ENCODE assay signal across 10 cellular contexts in the genomic region with DNA sequence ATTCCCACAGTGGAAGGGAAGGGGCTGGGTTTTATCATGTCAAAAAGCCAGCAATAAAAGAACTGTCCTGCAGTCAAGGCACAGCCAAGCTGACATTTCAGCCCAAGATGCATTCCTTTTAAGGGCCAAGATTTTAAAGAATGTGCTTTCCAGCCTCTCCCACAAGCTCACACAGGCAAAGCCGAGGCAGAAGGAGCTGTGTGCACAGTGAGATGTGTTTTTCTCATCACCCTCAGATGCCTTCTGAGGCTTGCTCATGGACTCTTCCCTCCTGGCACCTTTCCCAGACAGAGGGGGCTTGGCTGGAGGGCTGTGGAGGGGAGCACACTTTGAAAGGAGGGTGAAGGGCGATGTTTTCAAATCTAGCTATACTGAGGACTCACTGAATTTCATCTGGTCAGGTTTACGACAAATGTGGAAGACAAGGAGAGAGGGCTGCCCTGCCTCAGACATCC.
A peak's percentile ranks its signal among the peaks of the same experiment; 100 is the strongest.
DNase-seq lines count a peak whose midpoint lies in the region; ATAC-seq and TF ChIP-seq lines count a peak whose summit lies in the region.
"Had no signal": no experiment of that assay in that cellular context is flagged by ENCODE, and none has a peak within 500 bp of the region (broad histone marks: within the 10 kb centered on the region; RNA-seq: fewer than 3 reads in every experiment).

No MANE protein-coding gene starts in this region.

- TF ChIP-seq POLR2A in heart left ventricle (IDR thresholded peaks at IDR 0.05) (no peak), ovary (IDR thresholded peaks at IDR 0.05) (no peak)

- peak overlapping the region; percentile 26; the same call in 1 of the 2 replicates for H2AFZ ChIP-seq in SK-N-SH (ENCODE audit: low read depth)

- TF ChIP-seq CTCF in AG04449 (IDR thresholded peaks at IDR 0.05; ENCODE audit: insufficient read depth, low read length, missing control alignments) (no peak), SK-N-SH (IDR thresholded peaks at IDR 0.05) (no peak), heart left ventricle (IDR thresholded peaks at IDR 0.05) (no peak), ovary (IDR thresholded peaks at IDR 0.05) (no peak)

- ATAC-seq in heart left ventricle (peak; percentile 41 to 84 (median 68)), HG03520 (IDR thresholded peaks at IDR 0.05; ENCODE audit: unreplicated experiment) (no peak)

- intact Hi-C loops in heart left ventricle (cut with DNase I), result no loop called here
- intact Hi-C loops in ovary (cut with DNase I), result no loop called here

- H3K9me3 ChIP-seq in SK-N-SH (no peaks in the 10 kb centered on the region), heart left ventricle (no peaks in the 10 kb centered on the region), ovary (no peaks in the 10 kb centered on the region)
- H3K9me3 ChIP-seq: BLaER1, HAP-1 had no signal

- H3K27ac ChIP-seq in SK-N-SH (ENCODE audit: low read depth in 2 of 2, low read length in 1 of 2), result peak overlapping the region; percentile 69 to 75; a peak in 3 of 4 replicates
- peak overlapping the region in 8 of 12 donors; percentile 26 to 84 (median 52) for H3K27ac ChIP-seq in heart left ventricle
- H3K27ac ChIP-seq in ovary, result no peak overlapping the region
- H3K27ac ChIP-seq: BLaER1 had no signal

- DNase-seq in AG04449 (ENCODE audit: low read depth, low spot score), result peak; percentile 68
- DNase-seq in SK-N-SH, result no peak
- peak in 3 of 5 donors; percentile 39 to 44 (median 40) for DNase-seq in heart left ventricle
- peak; percentile 14 to 45 (median 25) for DNase-seq in ovary
- no peak for DNase-seq in NAMALWA (ENCODE audit: low spot score)
- DNase-seq in HuH-7 (ENCODE audit: low spot score), result no peak
- no peak for DNase-seq in stimulated activated CD8-positive, alpha-beta memory T cell treated with anti-CD3 and anti-CD28 coated beads, Interleukin-4, amount 100 ng/mL, for 48 hours

- H3K9ac ChIP-seq in SK-N-SH, result no peak overlapping the region; the same call in 1 of the 2 replicates
- H3K9ac ChIP-seq: BLaER1 had no signal

- H3K4me3 ChIP-seq in AG04449 (ENCODE audit: low read depth, low read length) (no peak overlapping the region), SK-N-SH (ENCODE audit: low read depth in 2 of 2, low read length in 1 of 2) (peak overlapping the region in 1 of 2 experiments; percentile 34; a peak in 1 of 4 replicates), heart left ventricle (no peak overlapping the region), ovary (no peak overlapping the region)
- H3K4me3 ChIP-seq: BLaER1, HAP-1 had no signal

- H4K20me1 ChIP-seq in SK-N-SH (ENCODE audit: insufficient read depth), result no peaks in the 10 kb centered on the region
- H4K20me1 ChIP-seq: BLaER1 had no signal

- TF ChIP-seq EP300 in SK-N-SH (IDR thresholded peaks at IDR 0.05; ENCODE audit: borderline replicate concordance in 1 of 2, low read depth in 1 of 2, low read length in 1 of 2) (no peak; a peak in 1 of 4 replicates), ovary (IDR thresholded peaks at IDR 0.05) (no peak)

- POLR2A ChIA-PET in AG04449 (lab: Yijun Ruan, JAX) (interaction anchor here (0.7 to 1.4 kb wide), 2 partner anchors 11 to 240 kb away, joined by 4 to 6 read pairs; no protein-coding TSS in a partner anchor), SK-N-SH (lab: Yijun Ruan, JAX) (interaction anchor here (1.0 kb wide), 1 partner anchor 12 kb away, joined by 3 read pairs; no protein-coding TSS in a partner anchor)

- peaks cover 10% of the 10 kb centered on the region for H3F3A ChIP-seq in SK-N-SH (replicated peaks; ENCODE audit: insufficient read depth)

- no peaks in the 10 kb centered on the region for H3K27me3 ChIP-seq in SK-N-SH (ENCODE audit: insufficient read depth)
- H3K27me3 ChIP-seq in heart left ventricle, result no peaks in the 10 kb centered on the region
- no peaks in the 10 kb centered on the region for H3K27me3 ChIP-seq in ovary
- H3K27me3 ChIP-seq: BLaER1 had no signal

- no peak for TF ChIP-seq RAD21 in SK-N-SH (IDR thresholded peaks at IDR 0.05; ENCODE audit: low read length)

- H3K4me1 ChIP-seq in SK-N-SH (ENCODE audit: control insufficient read depth in 1 of 2, insufficient read depth in 2 of 2, low read depth in 1 of 2, low read length in 1 of 2), result peaks cover 4 to 19% of the 10 kb centered on the region in 2 experiments
- H3K4me1 ChIP-seq in heart left ventricle, result peaks cover 0 to 29% (median 4%) of the 10 kb centered on the region in 12 donors
- H3K4me1 ChIP-seq in ovary (ENCODE audit: insufficient read depth), result peaks cover 9% of the 10 kb centered on the region
- H3K4me1 ChIP-seq: BLaER1, HAP-1 had no signal

- H3K9me2 ChIP-seq in SK-N-SH, result no peaks in the 10 kb centered on the region

- H3K36me3 ChIP-seq in SK-N-SH (replicated peaks in 1 of 2; ENCODE audit: control insufficient read depth in 1 of 2, insufficient read depth in 2 of 2, low read length in 1 of 2) (no peaks in the 10 kb centered on the region), heart left ventricle (no peaks in the 10 kb centered on the region), ovary (no peaks in the 10 kb centered on the region)
- H3K36me3 ChIP-seq: BLaER1, HAP-1 had no signal

- 35% methylated on average over 3 of the region's 3 CpGs for WGBS in SK-N-SH (ENCODE audit: low lambda C conversion rate)
- 22 to 46% (median 42%) methylated on average over 3 of the region's 3 CpGs for WGBS in heart left ventricle, 4 donors
- WGBS in ovary, 3 donors, result 4 to 17% (median 15%) methylated on average over 3 of the region's 3 CpGs

- no peaks in the 10 kb centered on the region for H3K79me2 ChIP-seq in SK-N-SH (ENCODE audit: insufficient read depth)

- peak overlapping the region; percentile 77 for H3K4me2 ChIP-seq in SK-N-SH
- H3K4me2 ChIP-seq: BLaER1 had no signal

- CTCF ChIA-PET in AG04449 (lab: Yijun Ruan, JAX) (interaction anchor here (1.3 to 3.3 kb wide), 3 partner anchors 10 to 88 kb away, joined by 3 to 12 read pairs (median 5); no protein-coding TSS in a partner anchor), SK-N-SH (lab: Yijun Ruan, JAX) (interaction anchor here (0.6 to 1.2 kb wide), 2 partner anchors 14 to 34 kb away, joined by 3 to 4 read pairs; no protein-coding TSS in a partner anchor)

TF ChIP-seq in SK-N-SH, 30 proteins besides CTCF, POLR2A, EP300 and RAD21:
- TF ChIP-seq, protein P1, sequence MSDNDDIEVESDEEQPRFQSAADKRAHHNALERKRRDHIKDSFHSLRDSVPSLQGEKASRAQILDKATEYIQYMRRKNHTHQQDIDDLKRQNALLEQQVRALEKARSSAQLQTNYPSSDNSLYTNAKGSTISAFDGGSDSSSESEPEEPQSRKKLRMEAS (IDR thresholded peaks at IDR 0.05; ENCODE audit: low read depth), result no peak
- TF ChIP-seq ELF1 (IDR thresholded peaks at IDR 0.05) (no peak), RXRA (IDR thresholded peaks at IDR 0.05; ENCODE audit: borderline replicate concordance, low read depth) (no peak), NRF1 (IDR thresholded peaks at IDR 0.05; ENCODE audit: low read depth, low read length) (no peak), NFIC (IDR thresholded peaks at IDR 0.05; ENCODE audit: borderline replicate concordance) (peak; percentile 65), SMC3 (IDR thresholded peaks at IDR 0.05; ENCODE audit: low read depth, low read length) (no peak), MEF2A (IDR thresholded peaks at IDR 0.05; ENCODE audit: borderline replicate concordance, low read depth) (no peak), FOXJ3 (CRISPR knock-in tag; IDR thresholded peaks at IDR 0.05) (no peak), FOSL2 (IDR thresholded peaks at IDR 0.05; ENCODE audit: borderline replicate concordance, low read depth) (no peak), POLR2AphosphoS5 (IDR thresholded peaks at IDR 0.05; ENCODE audit: low read depth, low read length) (0 out of 2 replicates have a peak, but pooled peaks have one; percentile 18), TEAD4 (IDR thresholded peaks at IDR 0.05; ENCODE audit: borderline replicate concordance, insufficient read depth) (0 out of 2 replicates have a peak, but pooled peaks have one; percentile 11), GATA2 (CRISPR knock-in tag; IDR thresholded peaks at IDR 0.05) (no peak), GABPA (IDR thresholded peaks at IDR 0.05; ENCODE audit: low read depth) (no peak), SIN3A (IDR thresholded peaks at IDR 0.05; ENCODE audit: borderline replicate concordance, low read depth, low read length) (no peak), FOXM1 (IDR thresholded peaks at IDR 0.05; ENCODE audit: low read depth) (no peak), EZH2phosphoT487 (IDR thresholded peaks at IDR 0.05; ENCODE audit: borderline replicate concordance, low read depth) (no peak)
- TF ChIP-seq, protein P2, sequence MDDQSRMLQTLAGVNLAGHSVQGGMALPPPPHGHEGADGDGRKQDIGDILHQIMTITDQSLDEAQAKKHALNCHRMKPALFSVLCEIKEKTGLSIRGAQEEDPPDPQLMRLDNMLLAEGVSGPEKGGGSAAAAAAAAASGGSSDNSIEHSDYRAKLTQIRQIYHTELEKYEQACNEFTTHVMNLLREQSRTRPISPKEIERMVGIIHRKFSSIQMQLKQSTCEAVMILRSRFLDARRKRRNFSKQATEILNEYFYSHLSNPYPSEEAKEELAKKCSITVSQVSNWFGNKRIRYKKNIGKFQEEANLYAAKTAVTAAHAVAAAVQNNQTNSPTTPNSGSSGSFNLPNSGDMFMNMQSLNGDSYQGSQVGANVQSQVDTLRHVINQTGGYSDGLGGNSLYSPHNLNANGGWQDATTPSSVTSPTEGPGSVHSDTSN (IDR thresholded peaks at IDR 0.05), result peak; percentile 41
- TF ChIP-seq, protein P3, sequence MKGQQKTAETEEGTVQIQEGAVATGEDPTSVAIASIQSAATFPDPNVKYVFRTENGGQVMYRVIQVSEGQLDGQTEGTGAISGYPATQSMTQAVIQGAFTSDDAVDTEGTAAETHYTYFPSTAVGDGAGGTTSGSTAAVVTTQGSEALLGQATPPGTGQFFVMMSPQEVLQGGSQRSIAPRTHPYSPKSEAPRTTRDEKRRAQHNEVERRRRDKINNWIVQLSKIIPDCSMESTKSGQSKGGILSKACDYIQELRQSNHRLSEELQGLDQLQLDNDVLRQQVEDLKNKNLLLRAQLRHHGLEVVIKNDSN (IDR thresholded peaks at IDR 0.05; ENCODE audit: borderline replicate concordance, low read depth), result no peak
- TF ChIP-seq, protein P4, sequence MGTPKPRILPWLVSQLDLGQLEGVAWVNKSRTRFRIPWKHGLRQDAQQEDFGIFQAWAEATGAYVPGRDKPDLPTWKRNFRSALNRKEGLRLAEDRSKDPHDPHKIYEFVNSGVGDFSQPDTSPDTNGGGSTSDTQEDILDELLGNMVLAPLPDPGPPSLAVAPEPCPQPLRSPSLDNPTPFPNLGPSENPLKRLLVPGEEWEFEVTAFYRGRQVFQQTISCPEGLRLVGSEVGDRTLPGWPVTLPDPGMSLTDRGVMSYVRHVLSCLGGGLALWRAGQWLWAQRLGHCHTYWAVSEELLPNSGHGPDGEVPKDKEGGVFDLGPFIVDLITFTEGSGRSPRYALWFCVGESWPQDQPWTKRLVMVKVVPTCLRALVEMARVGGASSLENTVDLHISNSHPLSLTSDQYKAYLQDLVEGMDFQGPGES (IDR thresholded peaks at IDR 0.05; ENCODE audit: low read depth, low read length), result no peak

Comparison
In these comparisons a context has a peak if more than half of its experiments do, and no peak if none do; other contexts are left out.
1. DNase-seq: peak in AG04449 (single experiment), heart left ventricle (3 of 5) and ovary (5 of 5); none in SK-N-SH (single experiment), NAMALWA (single experiment), HuH-7 (single experiment) and stimulated activated CD8-positive, alpha-beta memory T cell treated with anti-CD3 and anti-CD28 coated beads, Interleukin-4, amount 100 ng/mL, for 48 hours (single experiment).
2. H3K27ac ChIP-seq: peak in SK-N-SH (2 of 2) and heart left ventricle (8 of 12); none in ovary (0 of 2).